Comparison of ENCODE assay signal across 17 cellular contexts in genomic region chr2:188251034-188251433, GRCh38. TPM values are rescaled to one million over a fixed set of nuclear protein-coding genes. Genes with fewer than 3 reads are reported as not detected.
DNase-seq lines count a peak whose midpoint lies in the region; ATAC-seq, FAIRE-seq and TF ChIP-seq lines count a peak whose summit lies in the region.
"Had no signal": no experiment of that assay in that cellular context is flagged by ENCODE, and none has a peak within 500 bp of the region (broad histone marks: within the 10 kb centered on the region; RNA-seq: fewer than 3 reads in every experiment).

No MANE protein-coding gene starts in this region.

- H3K79me2 ChIP-seq in GM23338 (replicated peaks; ENCODE audit: insufficient read depth), result no peaks in the 10 kb centered on the region

- peak overlapping the region; percentile 4; the same call in 1 of the 2 replicates for H2AFZ ChIP-seq in GM23338

- H3K27me3 Mint-ChIP-seq in GM23338 (ENCODE audit: insufficient read depth, low read depth, poor library complexity), result no peaks in the 10 kb centered on the region
- H3K27me3 Mint-ChIP-seq: CD4-positive, alpha-beta memory T cell had no signal

- peaks cover 3% of the 10 kb centered on the region; the same call in 1 of the 3 replicates for H3K9me3 Mint-ChIP-seq in GM23338

- no peaks in the 10 kb centered on the region for H3K9me2 ChIP-seq in GM23338 (ENCODE audit: insufficient read depth)

- H3K4me3 Mint-ChIP-seq in GM23338, result no peak overlapping the region
- H3K4me3 Mint-ChIP-seq: CD4-positive, alpha-beta memory T cell; H9 had no signal

- no peaks in the 10 kb centered on the region for H3K36me3 ChIP-seq in GM23338 (ENCODE audit: insufficient read depth)

- no peaks in the 10 kb centered on the region for H4K20me1 ChIP-seq in GM23338 (replicated peaks; ENCODE audit: insufficient read depth)

- H3K4me2 ChIP-seq in GM23338, result no peak overlapping the region

- no peak overlapping the region for H3K4me3 ChIP-seq in GM23338

- peaks cover 23% of the 10 kb centered on the region for H3K4me1 ChIP-seq in GM23338 (ENCODE audit: insufficient read depth)

- H3K4me1 Mint-ChIP-seq in GM23338, result peaks cover 34% of the 10 kb centered on the region
- H3K4me1 Mint-ChIP-seq: CD4-positive, alpha-beta memory T cell had no signal

- peaks cover 3% of the 10 kb centered on the region; the same call in 2 of the 3 replicates for H3K36me3 Mint-ChIP-seq in GM23338 (ENCODE audit: low read depth)
- H3K36me3 Mint-ChIP-seq: CD4-positive, alpha-beta memory T cell had no signal

- peak overlapping the region; percentile 50; the same call in 1 of the 2 replicates for H3K27ac Mint-ChIP-seq in GM23338
- H3K27ac Mint-ChIP-seq: CD4-positive, alpha-beta memory T cell had no signal

- no peak for DNase-seq in GM23338 (ENCODE audit: low spot score)
- no peak for DNase-seq in HTR-8/SVneo (ENCODE audit: insufficient read length, low spot score)
- DNase-seq in islet precursor cell, result peak; percentile 55
- no peak for DNase-seq in erythroblast (lab: John Stamatoyannopoulos, UW)
- no peak for DNase-seq in Kasumi-1 (lab: John Stamatoyannopoulos, UW)
- DNase-seq: C1 segment of cervical spinal cord; Calu3; CD4-positive, alpha-beta memory T cell; COR-L47; DMS53; DMS79 treated with DMSO at 0.1 percent for 48 hours; GF-D8; H9 had no signal

- H3K27me3 ChIP-seq in GM23338 (ENCODE audit: insufficient read depth), result no peaks in the 10 kb centered on the region

- TF ChIP-seq CTCF in GM23338 (conservative IDR thresholded peaks at IDR 0.05; ENCODE audit: low read depth in 2 of 2), result no peak

- no peaks in the 10 kb centered on the region for H3F3A ChIP-seq in GM23338 (replicated peaks; ENCODE audit: low read depth)

- FAIRE-seq in HTR-8/SVneo (lab: Jason Lieb, UNC), result peak; percentile 54
- FAIRE-seq: GM12891, GM18507 had no signal

- H3K27ac ChIP-seq in GM23338 (ENCODE audit: low read depth), result no peak overlapping the region

- ATAC-seq in GM23338 (peak; percentile 39), HG02610 (IDR thresholded peaks at IDR 0.05; ENCODE audit: unreplicated experiment) (no peak)
- ATAC-seq: HCT116 had no signal

- TF ChIP-seq POLR2A in erythroblast (IDR thresholded peaks at IDR 0.05; ENCODE audit: low read length), result no peak

TF ChIP-seq in GM23338, 12 proteins besides CTCF, POLR2A, EP300 and RAD21 (continues in another document):
- TF ChIP-seq ZNF331 (CRISPR knock-in tag; IDR thresholded peaks at IDR 0.05; ENCODE audit: low read depth), result no peak
- no peak for TF ChIP-seq ZNF114 (CRISPR knock-in tag; IDR thresholded peaks at IDR 0.05)
- TF ChIP-seq ZNF462 (CRISPR knock-in tag; IDR thresholded peaks at IDR 0.05), result no peak
- TF ChIP-seq EZH2 (IDR thresholded peaks at IDR 0.05; ENCODE audit: low read depth, unreplicated experiment), result no peak
- no peak for TF ChIP-seq JUNB (IDR thresholded peaks at IDR 0.05; ENCODE audit: unreplicated experiment)
- TF ChIP-seq POLR2AphosphoS5 (IDR thresholded peaks at IDR 0.05; ENCODE audit: low read depth), result no peak
- TF ChIP-seq ETS1 (IDR thresholded peaks at IDR 0.05), result no peak
- TF ChIP-seq NANOG (IDR thresholded peaks at IDR 0.05; ENCODE audit: borderline replicate concordance), result no peak
- no peak for TF ChIP-seq STAT1 (IDR thresholded peaks at IDR 0.05; ENCODE audit: unreplicated experiment)
- TF ChIP-seq EZH2phosphoT487 (IDR thresholded peaks at IDR 0.05; ENCODE audit: unreplicated experiment), result no peak
- no peak for TF ChIP-seq REST (IDR thresholded peaks at IDR 0.05; ENCODE audit: unreplicated experiment)

RNA-seq across cellular contexts. Expression of gene GULP1, which starts 40.6 kb away (rescaled TPM):
- total RNA-seq in GM23338 (2014; rRNA removed; shearing (Covaris generic)), result 181 and 200 TPM in 2 replicates
- 75.3 and 94.6 TPM in 2 replicates for polyA plus RNA-seq in GM23338 (2016; fragmentation: Nextera tagmentation; extraction: Ambion mirVana)
- total RNA-seq: CD4-positive, alpha-beta memory T cell had no signal
- polyA plus RNA-seq: CD4-positive, alpha-beta memory T cell had no signal
